Comparison of ENCODE assay signal across 21 cellular contexts in the genomic region with DNA sequence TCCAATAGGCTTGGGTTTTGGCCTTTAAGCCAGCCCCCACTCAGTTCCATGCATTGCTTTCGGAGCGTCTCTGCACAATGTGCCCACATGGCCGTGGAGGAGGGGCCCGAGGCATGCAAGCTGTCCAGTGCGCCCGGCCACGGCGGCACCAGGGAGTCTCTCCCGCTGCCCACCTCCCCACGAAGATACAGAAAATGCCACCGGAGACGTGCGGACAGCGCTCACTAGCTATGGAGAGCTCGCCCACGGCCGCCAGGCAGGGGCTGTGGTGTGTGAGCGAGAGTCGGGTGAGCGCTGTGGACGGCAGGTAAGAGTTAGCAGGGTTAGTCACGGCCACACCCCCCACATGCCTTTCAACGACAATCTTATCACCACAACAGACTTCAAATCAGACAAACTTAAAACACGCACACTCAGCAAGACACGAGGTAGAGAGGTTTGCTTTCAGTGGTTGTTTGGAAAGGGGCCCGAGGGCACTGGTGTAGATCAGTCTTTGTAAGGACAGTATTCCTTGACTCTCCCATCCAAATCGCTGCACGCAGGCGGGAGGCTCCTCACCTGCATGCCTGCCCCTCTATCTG.
"Had no signal": no experiment of that assay in that cellular context is flagged by ENCODE, and none has a peak within 500 bp of the region (broad histone marks: within the 10 kb centered on the region; RNA-seq: fewer than 3 reads in every experiment).

No MANE protein-coding gene starts in this region.

- H3K27ac ChIP-seq: esophagus squamous epithelium, psoas muscle, uterus had no signal

- H3K27ac Mint-ChIP-seq: nephron progenitor cell; T-helper 1 cell treated with Interleukin-12 subunit alpha and Interleukin-12 subunit beta and Interleukin-4 antibody, amounts not matched to agents 30 μg/mL and 1 μg/mL, for 36 hours had no signal

- H3K4me3 Mint-ChIP-seq: effector memory CD8-positive, alpha-beta T cell; nephron progenitor cell; T-helper 1 cell treated with Interleukin-12 subunit alpha and Interleukin-12 subunit beta and Interleukin-4 antibody, amounts not matched to agents 30 μg/mL and 1 μg/mL, for 36 hours had no signal

- H3K4me1 ChIP-seq: psoas muscle, uterus had no signal

- ATAC-seq: effector memory CD8-positive, alpha-beta T cell; left lobe of liver; psoas muscle; right cardiac atrium had no signal

- H3K4me3 ChIP-seq: esophagus squamous epithelium, psoas muscle, uterus had no signal

- H3K27me3 ChIP-seq: esophagus squamous epithelium, uterus had no signal

- H3K9me3 ChIP-seq: esophagus squamous epithelium, psoas muscle, uterus had no signal

- DNase-seq: activated CD4-positive, alpha-beta T cell treated with anti-CD3 and anti-CD28 coated beads, Interleukin-2, amount 50 U/mL, for 1 hour; activated CD4-positive, CD25-positive, alpha-beta regulatory T cell treated with anti-CD3 and anti-CD28 coated beads, Interleukin-2, amount 50 U/mL, for 72 hours; activated CD8-positive, alpha-beta memory T cell treated with anti-CD3 and anti-CD28 coated beads for 24 hours; activated CD8-positive, alpha-beta memory T cell treated with anti-CD3 and anti-CD28 coated beads, Interleukin-2, amount 50 U/mL, for 48 hours; activated effector memory CD4-positive, alpha-beta T cell treated with Interleukin-2 at 50 U/mL for 16 hours; activated naive CD4-positive, alpha-beta T cell treated with anti-CD3 and anti-CD28 coated beads, Interleukin-2, amount 50 U/mL, for 16 hours; activated T-cell treated with anti-CD3 and anti-CD28 coated beads, Interleukin-2, amount 50 U/mL, for 48 hours; effector memory CD8-positive, alpha-beta T cell; esophagus squamous epithelium; hypothalamus; islet precursor cell; mammary epithelial cell; nephron progenitor cell; psoas muscle; small intestine; stimulated activated CD4-positive, alpha-beta T cell treated with anti-CD3 and anti-CD28 coated beads, Interleukin-15, amount 100 ng/mL, for 24 hours; stimulated activated CD4-positive, alpha-beta T cell treated with anti-CD3 and anti-CD28 coated beads, Interleukin-2, amount 100 ng/mL, for 48 hours; uterus had no signal

- H3K36me3 ChIP-seq: uterus had no signal

- H3K9me3 Mint-ChIP-seq: effector memory CD8-positive, alpha-beta T cell; nephron progenitor cell; T-helper 1 cell treated with Interleukin-12 subunit alpha and Interleukin-12 subunit beta and Interleukin-4 antibody, amounts not matched to agents 30 μg/mL and 1 μg/mL, for 36 hours had no signal
